ENCODE assay signal across 11 cellular contexts in genomic region chr17:19024101-19025078, GRCh38. TPM values are rescaled to one million over a fixed set of nuclear protein-coding genes. Genes with fewer than 3 reads are reported as not detected.
DNase-seq lines count a peak whose midpoint lies in the region; ATAC-seq, FAIRE-seq and TF ChIP-seq lines count a peak whose summit lies in the region.
"Had no signal": no experiment of that assay in that cellular context is flagged by ENCODE, and none has a peak within 500 bp of the region (broad histone marks: within the 10 kb centered on the region; RNA-seq: fewer than 3 reads in every experiment).

No MANE protein-coding gene starts in this region.

- H3K4me1 ChIP-seq in esophagus squamous epithelium = peaks cover 0 to 12% (median 0%) of the 10 kb centered on the region in 3 donors

- no peaks in the 10 kb centered on the region for H3K36me3 ChIP-seq in esophagus squamous epithelium
- H3K36me3 ChIP-seq: thoracic aorta had no signal

- no peaks in the 10 kb centered on the region for H3K9me3 ChIP-seq in esophagus squamous epithelium
- H3K9me3 ChIP-seq: thoracic aorta had no signal

- no peak for TF ChIP-seq CTCF in esophagus squamous epithelium (IDR thresholded peaks at IDR 0.05)

- DNase-seq in H54 (ENCODE audit: insufficient read length, low spot score) (peak; percentile 42), T-cell (peak in 6 of 34 experiments; percentile 14 to 35 (median 22)), esophagus squamous epithelium (lab: John Stamatoyannopoulos, UW) (no peak), posterior vena cava (ENCODE audit: low spot score) (peak; percentile 69), activated gamma-delta T cell (lab: John Stamatoyannopoulos, UW) (no peak), COLO668 (lab: John Stamatoyannopoulos, UW; ENCODE audit: unreplicated experiment) (no peak)
- DNase-seq: amygdala had no signal

- H3K4me3 ChIP-seq in esophagus squamous epithelium = no peak overlapping the region
- H3K4me3 ChIP-seq: thoracic aorta had no signal

- ATAC-seq in T-cell (replicated peaks in 1 of 4) (peak; percentile 66 to 76 (median 72)), HG03139 (IDR thresholded peaks at IDR 0.05; ENCODE audit: unreplicated experiment) (no peak)

- no peaks in the 10 kb centered on the region for H3K27me3 ChIP-seq in esophagus squamous epithelium

- POLR2A ChIA-PET in T-cell (lab: Charles Lee) = no interaction called here

- H3K27me3 Mint-ChIP-seq in T-cell = no peaks in the 10 kb centered on the region

- H3K4me3 Mint-ChIP-seq in T-cell = peak overlapping the region in 2 of 3 donors; percentile 3 to 61

- CTCF ChIA-PET in T-cell (lab: Charles Lee) = interaction anchor here in 1 of 2 donors (0.6 to 0.8 kb wide), 2 partner anchors 22 to 231 kb away, joined by 3 read pairs; no protein-coding TSS in a partner anchor

- no peak for FAIRE-seq in H54 (lab: Jason Lieb, UNC)
- FAIRE-seq: G401.6 had no signal

- 64 to 65% methylated on average over 14 to 16 of the region's 22 CpGs for WGBS in esophagus squamous epithelium, 2 donors

- intact Hi-C loops in esophagus squamous epithelium (cut with DNase I) = no loop called here
- intact Hi-C loops in posterior vena cava (cut with DNase I) = no loop called here

- H3K27ac Mint-ChIP-seq in T-cell = peak overlapping the region; percentile 81 to 87

- TF ChIP-seq POLR2A in H54 (IDR thresholded peaks at IDR 0.05; ENCODE audit: low read depth, low read length) = no peak
- TF ChIP-seq POLR2A in esophagus squamous epithelium (IDR thresholded peaks at IDR 0.05) = no peak

- H3K36me3 Mint-ChIP-seq in T-cell = peaks cover 19% of the 10 kb centered on the region

- H3K9me3 Mint-ChIP-seq in T-cell = no peaks in the 10 kb centered on the region

- H3K4me1 Mint-ChIP-seq in T-cell = peaks cover 14 to 30% (median 19%) of the 10 kb centered on the region in 3 donors

- H3K27ac ChIP-seq in esophagus squamous epithelium = peak overlapping the region in 3 of 4 donors; percentile 47 to 72 (median 64)
- H3K27ac ChIP-seq: thoracic aorta had no signal

RNA-seq across cellular contexts. Expression of gene FAM83G, which starts 19.8 kb away (rescaled TPM):
- 10 to 100 TPM in 3 of 5 donors, 1 to 10 TPM in 2; 4.9 to 23.3 (median 20.8) TPM for total RNA-seq in T-cell
- total RNA-seq in esophagus squamous epithelium = 100 to 1,000 TPM in 1 of 4 donors, 10 to 100 TPM in 3; 44.3 to 157 (median 71.3) TPM
- total RNA-seq in posterior vena cava = 10 to 100 TPM in 1 of 2 donors, 1 to 10 TPM in 1; 2.8 to 10.9 TPM

RNA-seq across cellular contexts. Expression of gene GRAP, which starts 22.4 kb away (rescaled TPM):
- total RNA-seq in T-cell = 10 to 100 TPM; 26.5 to 95.2 (median 74.0) TPM
- total RNA-seq in esophagus squamous epithelium = 1 to 10 TPM; 1.0 to 4.2 (median 1.7) TPM
- 1 to 10 TPM; 4.0 to 6.8 TPM for total RNA-seq in posterior vena cava
- total RNA-seq: fibroblast of lung had no signal

Comparison
In these comparisons a context has a peak if more than half of its experiments do, and no peak if none do; other contexts are left out.
1. DNase-seq: peak in H54 (single experiment) and posterior vena cava (single experiment); none in esophagus squamous epithelium (single experiment), activated gamma-delta T cell (single experiment) and COLO668 (single experiment).